In the genomic region with DNA sequence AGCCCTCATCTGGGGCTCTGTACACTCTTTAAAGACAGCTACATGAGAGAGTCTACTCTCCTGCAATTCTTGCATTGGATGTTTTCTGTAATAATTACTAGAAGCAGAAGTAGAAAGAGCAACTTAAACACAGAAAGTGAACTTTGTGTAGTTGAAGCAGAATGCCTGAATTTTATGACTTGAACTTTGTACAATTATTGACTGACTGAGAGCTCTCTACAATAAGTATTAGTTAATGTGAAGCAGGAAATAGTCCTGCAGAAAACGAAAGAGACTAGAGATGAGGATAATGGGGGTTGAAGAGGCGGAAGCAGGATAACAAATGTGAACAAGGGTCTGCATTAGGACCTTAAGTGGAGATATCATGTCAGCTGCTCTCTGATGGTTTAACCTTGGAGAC, we compare ENCODE assay signal across 36 cellular contexts.
"Had no signal": no experiment of that assay in that cellular context is flagged by ENCODE, and none has a peak within 500 bp of the region (broad histone marks: within the 10 kb centered on the region; RNA-seq: fewer than 3 reads in every experiment).

No MANE protein-coding gene starts in this region.

- H3K36me3 ChIP-seq: brain microvascular endothelial cell, MG63, WERI-Rb-1 had no signal

- ATAC-seq: activated CD8-positive, alpha-beta T cell treated with anti-CD3 and anti-CD28 coated beads for 36 hours; activated T-cell treated with anti-CD3 and anti-CD28 coated beads, Interleukin-2, amount 50 U/mL, for 72 hours; activated T-helper 17 cell treated with anti-CD3 and anti-CD28 coated beads, Interleukin-2, amount 50 U/mL, for 72 hours; PC-3 had no signal

- H3K27ac ChIP-seq: brain microvascular endothelial cell, WERI-Rb-1 had no signal

- DNase-seq: activated CD4-positive, alpha-beta T cell treated with anti-CD3 and anti-CD28 coated beads for 1 hour; activated CD4-positive, alpha-beta T cell treated with anti-CD3 and anti-CD28 coated beads, Interleukin-2, amount 10 ng/mL, durations not matched to agents 24 days and 14 days; activated CD4-positive, alpha-beta T cell treated with anti-CD3 and anti-CD28 coated beads, Interleukin-2, amount 50 U/mL, for 4 hours; activated CD4-positive, CD25-positive, alpha-beta regulatory T cell; activated CD8-positive, alpha-beta T cell treated with anti-CD3 and anti-CD28 coated beads for 36 hours; activated effector memory CD4-positive, alpha-beta T cell treated with anti-CD3 and anti-CD28 coated beads, Interleukin-2, amount 50 U/mL, for 16 hours; activated naive CD4-positive, alpha-beta T cell; activated naive CD4-positive, alpha-beta T cell treated with anti-CD3 and anti-CD28 coated beads, Interleukin-2, amount 50 U/mL, for 16 hours; activated naive CD8-positive, alpha-beta T cell treated with anti-CD3 and anti-CD28 coated beads for 36 hours; activated T-cell treated with anti-CD3 and anti-CD28 coated beads, Interleukin-2, amount 50 U/mL, for 1 hour; activated T-cell treated with anti-CD3 and anti-CD28 coated beads, Interleukin-2, amount 50 U/mL, for 72 hours; amniotic stem cell; aorta; brain microvascular endothelial cell; central memory CD4-positive, alpha-beta T cell; Kasumi-1; KG1; MG63; NCI-H1048; NCI-H1105 treated with DMSO at 0.1 percent for 48 hours; NCI-H1436; NCI-H1694; NCI-H1930; NCI-H2081 treated with DMSO at 0.1 percent for 48 hours; NCI-H2171; NCI-H510A; NCI-H526; NCI-H748 treated with DMSO at 0.1 percent for 48 hours; NK-92 treated with Interleukin-12 subunit alpha and Interleukin-12 subunit beta, amount 100 ng/mL, for 24 hours; PC-3; Right ventricle myocardium superior; SW 1271; T-helper 1 cell; T1000; WERI-Rb-1 had no signal

- H3K4me3 ChIP-seq: MG63 had no signal

- H3K27me3 ChIP-seq: brain microvascular endothelial cell, MG63 had no signal
